18 cellular contexts compared by ENCODE assay signal in the genomic region with DNA sequence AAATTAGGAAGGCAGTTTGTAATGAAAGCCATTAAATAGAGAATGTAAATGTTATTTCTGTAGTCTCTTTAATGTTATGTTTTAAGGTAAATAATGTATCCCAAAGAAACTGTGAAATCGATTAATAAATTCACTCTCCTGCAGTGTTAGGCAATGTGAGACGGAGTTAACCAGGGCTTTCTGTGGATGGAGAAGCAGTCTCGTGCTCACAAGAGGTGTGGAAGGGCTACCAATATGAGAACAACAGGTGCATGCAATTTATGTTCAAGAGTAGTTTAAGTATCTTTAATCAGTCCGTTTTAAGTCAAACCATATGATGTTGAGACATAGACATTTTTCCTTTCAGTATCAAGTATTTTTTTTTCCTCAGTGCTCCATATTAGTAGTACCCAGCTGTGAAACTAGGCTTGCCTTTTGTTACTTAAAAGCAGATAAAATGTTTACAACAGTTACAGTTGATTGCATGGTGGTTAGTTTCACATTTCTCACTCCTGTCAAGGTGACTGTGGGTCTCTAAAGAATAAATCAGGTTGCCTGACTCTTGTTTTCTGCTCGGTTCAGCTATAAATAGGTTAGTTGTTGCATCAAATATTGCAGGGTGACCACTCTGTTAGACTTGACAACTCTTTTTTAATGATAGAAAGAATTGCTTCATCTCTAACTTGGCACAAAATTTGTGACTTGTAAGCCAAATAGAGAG. TPM values are rescaled to one million over a fixed set of nuclear protein-coding genes. Genes with fewer than 3 reads are reported as not detected.
A peak's percentile ranks its signal among the peaks of the same experiment; 100 is the strongest.
DNase-seq lines count a peak whose midpoint lies in the region; ATAC-seq and TF ChIP-seq lines count a peak whose summit lies in the region.
"Had no signal": no experiment of that assay in that cellular context is flagged by ENCODE, and none has a peak within 500 bp of the region (broad histone marks: within the 10 kb centered on the region; RNA-seq: fewer than 3 reads in every experiment).

No MANE protein-coding gene starts in this region.

- H3K36me3 Mint-ChIP-seq in T-helper 1 cell treated with Interleukin-12 subunit alpha and Interleukin-12 subunit beta and Interleukin-4 antibody, amounts not matched to agents 30 μg/mL and 1 μg/mL, for 36 hours (ENCODE audit: low read depth) = peaks cover 15% of the 10 kb centered on the region
- no peaks in the 10 kb centered on the region for H3K36me3 Mint-ChIP-seq in Calu3 (ENCODE audit: insufficient read depth, unreplicated experiment)

- DNase-seq in NCI-H1436 treated with DMSO at 0.1 percent for 48 hours (lab: John Stamatoyannopoulos, UW) (peak; percentile 51), NCI-H1436 (lab: John Stamatoyannopoulos, UW) (no peak), left kidney (ENCODE audit: low read depth, low spot score) (peak; percentile 50), PC-3 (no peak), Calu3 (no peak), spleen (no peak)
- DNase-seq: activated CD4-positive, alpha-beta T cell treated with anti-CD3 and anti-CD28 coated beads, Interleukin-2, amount 50 U/mL, for 1 hour; activated naive CD8-positive, alpha-beta T cell treated with anti-CD3 and anti-CD28 coated beads, Interleukin-2, amount 10 ng/mL, durations not matched to agents 7 days and 5 days; C1 segment of cervical spinal cord; glutamatergic neuron; naive thymus-derived CD4-positive, alpha-beta T cell; NCI-H1930; SK-N-SH; stimulated activated naive CD4-positive, alpha-beta T cell had no signal

- no peaks in the 10 kb centered on the region for H3K36me3 ChIP-seq in PC-3 (ENCODE audit: low read depth, low read length)
- H3K36me3 ChIP-seq in spleen = no peaks in the 10 kb centered on the region
- H3K36me3 ChIP-seq: tibial nerve had no signal

- H3K9me3 ChIP-seq in PC-3 (ENCODE audit: low read length) (no peaks in the 10 kb centered on the region), spleen (no peaks in the 10 kb centered on the region)
- H3K9me3 ChIP-seq: SK-N-SH, tibial nerve had no signal

- TF ChIP-seq CTCF in PC-3 (conservative IDR thresholded peaks at IDR 0.05; ENCODE audit: low read depth, low read length) (no peak), Calu3 (IDR thresholded peaks at IDR 0.05; ENCODE audit: unreplicated experiment) (no peak), spleen (IDR thresholded peaks at IDR 0.05 in 8 of 11, conservative IDR thresholded peaks at IDR 0.05 in 3 of 11) (no peak)

- TF ChIP-seq POLR2A in spleen (IDR thresholded peaks at IDR 0.05) = no peak

- no peaks in the 10 kb centered on the region for H3K9me2 ChIP-seq in PC-3 (replicated peaks; ENCODE audit: low read length)
- H3K9me2 ChIP-seq: SK-N-SH had no signal

- peak overlapping the region; percentile 26 for H3K4me3 Mint-ChIP-seq in T-helper 1 cell treated with Interleukin-12 subunit alpha and Interleukin-12 subunit beta and Interleukin-4 antibody, amounts not matched to agents 30 μg/mL and 1 μg/mL, for 36 hours
- no peak overlapping the region for H3K4me3 Mint-ChIP-seq in Calu3 (ENCODE audit: low read depth, unreplicated experiment)
- H3K4me3 Mint-ChIP-seq: activated naive CD8-positive, alpha-beta T cell treated with anti-CD3 and anti-CD28 coated beads, Interleukin-2, amount 10 ng/mL, durations not matched to agents 7 days and 5 days had no signal

- no peak overlapping the region for H3K4me2 ChIP-seq in PC-3 (ENCODE audit: low read length)
- H3K4me2 ChIP-seq: SK-N-SH had no signal

- H3K9me3 Mint-ChIP-seq in T-helper 1 cell treated with Interleukin-12 subunit alpha and Interleukin-12 subunit beta and Interleukin-4 antibody, amounts not matched to agents 30 μg/mL and 1 μg/mL, for 36 hours = peaks cover 5% of the 10 kb centered on the region
- no peaks in the 10 kb centered on the region for H3K9me3 Mint-ChIP-seq in Calu3 (ENCODE audit: low read depth, unreplicated experiment)

- intact Hi-C loops in PC-3 (cut with micrococcal nuclease) = no loop called here
- intact Hi-C loops in Calu3 (cut with micrococcal nuclease; ENCODE audit: unreplicated experiment) = no loop called here
- intact Hi-C loops in spleen (cut with DNase I; ENCODE audit: low total_unique reads) = no loop called here

- H3K27ac ChIP-seq in PC-3 (ENCODE audit: low read length) (no peak overlapping the region), spleen (no peak overlapping the region)
- H3K27ac ChIP-seq: tibial nerve had no signal

- H3K27ac Mint-ChIP-seq in T-helper 1 cell treated with Interleukin-12 subunit alpha and Interleukin-12 subunit beta and Interleukin-4 antibody, amounts not matched to agents 30 μg/mL and 1 μg/mL, for 36 hours = peak overlapping the region; percentile 37
- no peak overlapping the region for H3K27ac Mint-ChIP-seq in Calu3 (ENCODE audit: unreplicated experiment)
- H3K27ac Mint-ChIP-seq: activated naive CD8-positive, alpha-beta T cell treated with anti-CD3 and anti-CD28 coated beads, Interleukin-2, amount 10 ng/mL, durations not matched to agents 7 days and 5 days; progenitor cell of endocrine pancreas had no signal

- peaks cover 7% of the 10 kb centered on the region; the same call in 1 of the 2 replicates for H3K79me2 ChIP-seq in PC-3 (ENCODE audit: low read length)

- no peak overlapping the region for H2AFZ ChIP-seq in PC-3 (ENCODE audit: low read length)

- whole genome bisulfite sequencing in spleen, 5 donors = 83 to 89% (median 85%) methylated on average over 5 of the region's 5 CpGs

- peaks cover 62% of the 10 kb centered on the region for H3K4me1 Mint-ChIP-seq in T-helper 1 cell treated with Interleukin-12 subunit alpha and Interleukin-12 subunit beta and Interleukin-4 antibody, amounts not matched to agents 30 μg/mL and 1 μg/mL, for 36 hours (ENCODE audit: low read depth)
- H3K4me1 Mint-ChIP-seq in Calu3 (ENCODE audit: low read depth, unreplicated experiment) = no peaks in the 10 kb centered on the region

- H3K4me3 ChIP-seq in PC-3 (ENCODE audit: low read length) (no peak overlapping the region), spleen (no peak overlapping the region)
- H3K4me3 ChIP-seq: tibial nerve had no signal

- no peaks in the 10 kb centered on the region for H3K4me1 ChIP-seq in PC-3 (ENCODE audit: insufficient read depth, low read length)
- peaks cover 0 to 31% (median 5%) of the 10 kb centered on the region in 6 donors for H3K4me1 ChIP-seq in spleen
- H3K4me1 ChIP-seq: tibial nerve had no signal

- BruUV-seq in PC-3 (replicated peaks; lab: Mats Ljungman, UMichigan) (no TSS peak), Calu3 (replicated peaks; lab: Mats Ljungman, UMichigan) (no TSS peak)

- 0 out of 2 replicates have a peak, but pooled peaks cover 9% of the 10 kb centered on the region for H4K20me1 ChIP-seq in PC-3 (ENCODE audit: low read length)

- H3K27me3 Mint-ChIP-seq in T-helper 1 cell treated with Interleukin-12 subunit alpha and Interleukin-12 subunit beta and Interleukin-4 antibody, amounts not matched to agents 30 μg/mL and 1 μg/mL, for 36 hours (ENCODE audit: low read depth) = no peaks in the 10 kb centered on the region
- H3K27me3 Mint-ChIP-seq in Calu3 (ENCODE audit: unreplicated experiment) = no peaks in the 10 kb centered on the region
- H3K27me3 Mint-ChIP-seq: activated naive CD8-positive, alpha-beta T cell treated with anti-CD3 and anti-CD28 coated beads, Interleukin-2, amount 10 ng/mL, durations not matched to agents 7 days and 5 days; naive thymus-derived CD4-positive, alpha-beta T cell; progenitor cell of endocrine pancreas had no signal

- no peak overlapping the region for H3K9ac ChIP-seq in PC-3 (ENCODE audit: low read length)
- H3K9ac ChIP-seq: SK-N-SH had no signal

- ATAC-seq in GM18498 (IDR thresholded peaks at IDR 0.05; ENCODE audit: unreplicated experiment) = peak; percentile 64
- no peak for ATAC-seq in PC-3
- ATAC-seq: naive thymus-derived CD4-positive, alpha-beta T cell had no signal

- POLR2A ChIA-PET in PC-3 (lab: Charles Lee; ENCODE audit: unreplicated experiment) = no interaction called here

- CTCF ChIA-PET in PC-3 (lab: Charles Lee) (no interaction called here), Calu3 (lab: Charles Lee) (no interaction called here)

- H3F3A ChIP-seq in PC-3 (ENCODE audit: low read length, unreplicated experiment) = no peaks in the 10 kb centered on the region

- H3K27me3 ChIP-seq in PC-3 (ENCODE audit: low read length) = no peaks in the 10 kb centered on the region
- no peaks in the 10 kb centered on the region for H3K27me3 ChIP-seq in spleen (replicated peaks in 1 of 7)
- H3K27me3 ChIP-seq: tibial nerve had no signal

RNA-seq across cellular contexts. Expression of a gene that starts 54.4 kb away (rescaled TPM):
- total RNA-seq in PC-3 (2014; rRNA removed) (28.3 and 34.7 TPM in 2 replicates), Calu3 (2022) (17.2 and 18.8 TPM in 2 replicates), spleen (10 to 100 TPM; 11.0 to 28.8 (median 15.3) TPM)
- 1 to 10 TPM; 3.0 to 5.5 (median 5.4) TPM for polyA plus RNA-seq in spleen

Comparison
In these comparisons a context has a peak if more than half of its experiments do, and no peak if none do; other contexts are left out.
1. DNase-seq: peak in NCI-H1436 treated with DMSO at 0.1 percent for 48 hours (single experiment) and left kidney (single experiment); none in NCI-H1436 (single experiment), PC-3 (single experiment), Calu3 (single experiment) and spleen (single experiment).